In genomic region chr1:1325288-1326074, GRCh38 we compare ENCODE assay signal across 6 cellular contexts. TPM values are rescaled to one million over a fixed set of nuclear protein-coding genes. Genes with fewer than 3 reads are reported as not detected.
DNase-seq lines count a peak whose midpoint lies in the region; ATAC-seq and TF ChIP-seq lines count a peak whose summit lies in the region.

No MANE protein-coding gene starts in this region.

- WGBS in lower leg skin, 2 donors = 26 to 36% methylated on average over 11 to 12 of the region's 16 CpGs

- TF ChIP-seq CTCF in CD4-positive, alpha-beta T cell (IDR thresholded peaks at IDR 0.05) = no peak
- TF ChIP-seq CTCF in activated B cell treated with CpG ODN at 0.5 μM for 24 hours (IDR thresholded peaks at IDR 0.05) = no peak
- no peak for TF ChIP-seq CTCF in lower leg skin (IDR thresholded peaks at IDR 0.05)

- peaks cover 28% of the 10 kb centered on the region for H3K4me1 Mint-ChIP-seq in CD4-positive, alpha-beta T cell (ENCODE audit: low read depth)
- peaks cover 49% of the 10 kb centered on the region for H3K4me1 Mint-ChIP-seq in activated B cell treated with CpG ODN at 0.5 μM for 24 hours

- peak overlapping the region; percentile 74 for H3K27ac Mint-ChIP-seq in CD4-positive, alpha-beta T cell
- no peak overlapping the region for H3K27ac Mint-ChIP-seq in activated B cell treated with CpG ODN at 0.5 μM for 24 hours

- peaks cover 10% of the 10 kb centered on the region for H3K36me3 Mint-ChIP-seq in CD4-positive, alpha-beta T cell (ENCODE audit: low read depth)
- H3K36me3 Mint-ChIP-seq in activated B cell treated with CpG ODN at 0.5 μM for 24 hours (ENCODE audit: low read depth) = peaks cover 11% of the 10 kb centered on the region

- no peaks in the 10 kb centered on the region for H3K9me3 Mint-ChIP-seq in CD4-positive, alpha-beta T cell
- no peaks in the 10 kb centered on the region for H3K9me3 Mint-ChIP-seq in activated B cell treated with CpG ODN at 0.5 μM for 24 hours

- intact Hi-C loops in CD4-positive, alpha-beta T cell (cut with DNase I, micrococcal nuclease) = loop anchor here (1.0 to 2.0 kb wide), 2 partner anchors 22 to 23 kb away; partner anchors contain the start of gene DVL1 (in 1 of the 2)
- intact Hi-C loops in activated B cell treated with CpG ODN at 0.5 μM for 24 hours (cut with micrococcal nuclease) = no loop called here
- intact Hi-C loops in lower leg skin (cut with DNase I; ENCODE audit: low total_unique reads) = no loop called here

- H3K4me3 Mint-ChIP-seq in CD4-positive, alpha-beta T cell = peak overlapping the region; percentile 80
- peak overlapping the region; percentile 90 for H3K4me3 Mint-ChIP-seq in activated B cell treated with CpG ODN at 0.5 μM for 24 hours

- H3K27me3 ChIP-seq in CD4-positive, alpha-beta T cell (ENCODE audit: control insufficient read depth, insufficient read depth, low read length) = no peaks in the 10 kb centered on the region

- peak; percentile 5 for ATAC-seq in CD4-positive, alpha-beta T cell (ENCODE audit: poor library complexity)
- ATAC-seq in activated B cell treated with CpG ODN at 0.5 μM for 24 hours (ENCODE audit: low read depth) = no peak

- no peak for TF ChIP-seq POLR2A in lower leg skin (IDR thresholded peaks at IDR 0.05)

- no peaks in the 10 kb centered on the region for H3K9me3 ChIP-seq in CD4-positive, alpha-beta T cell (ENCODE audit: control insufficient read depth, low read length)

- no peaks in the 10 kb centered on the region for H3K27me3 Mint-ChIP-seq in CD4-positive, alpha-beta T cell
- no peaks in the 10 kb centered on the region for H3K27me3 Mint-ChIP-seq in activated B cell treated with CpG ODN at 0.5 μM for 24 hours

- CTCF ChIA-PET in CD4-positive, alpha-beta T cell (lab: Charles Lee) = no interaction called here
- CTCF ChIA-PET in activated B cell treated with CpG ODN at 0.5 μM for 24 hours (lab: Charles Lee) = no interaction called here

- H3K27ac ChIP-seq in CD4-positive, alpha-beta T cell (ENCODE audit: low read depth, low read length) = peak overlapping the region; percentile 70

- no peak for DNase-seq in CD4-positive, alpha-beta T cell
- DNase-seq in activated B cell treated with CpG ODN at 0.5 μM for 24 hours (no peak), lower leg skin (ENCODE audit: low spot score in 2 of 2) (no peak), NCI-H128 (lab: John Stamatoyannopoulos, UW; ENCODE audit: unreplicated experiment) (no peak), SKM-1 (lab: John Stamatoyannopoulos, UW; ENCODE audit: unreplicated experiment) (no peak), NCI-H774 (lab: John Stamatoyannopoulos, UW) (no peak)

- peak overlapping the region; percentile 61 for H3K4me3 ChIP-seq in lower leg skin (ENCODE audit: low read depth, poor library complexity, severe bottlenecking)

- POLR2A ChIA-PET in CD4-positive, alpha-beta T cell (lab: Charles Lee) = interaction anchor here (0.9 to 1.0 kb wide), 2 partner anchors 16 to 50 kb away, joined by 4 to 6 read pairs; partner anchors contain the start of gene AURKAIP1
- POLR2A ChIA-PET in activated B cell treated with CpG ODN at 0.5 μM for 24 hours (lab: Charles Lee) = interaction anchor here (0.8 to 1.2 kb wide), 2 partner anchors 16 to 22 kb away, joined by 3 read pairs; no protein-coding TSS in a partner anchor

RNA-seq across cellular contexts. Expression of gene CPTP, which starts 0.9 kb away (rescaled TPM):
- total RNA-seq in CD4-positive, alpha-beta T cell = 10 to 100 TPM; 11.6 to 12.9 TPM
- 13.8 and 15.3 TPM in 2 replicates for total RNA-seq in activated B cell treated with CpG ODN at 0.5 μM for 24 hours
- total RNA-seq in lower leg skin = 10 to 100 TPM; 51.0 to 62.9 (median 57.4) TPM

RNA-seq across cellular contexts. Expression of gene INTS11, which starts 1.0 kb away (rescaled TPM):
- total RNA-seq in CD4-positive, alpha-beta T cell = 100 to 1,000 TPM; 130 to 137 TPM
- 131 and 151 TPM in 2 replicates for total RNA-seq in activated B cell treated with CpG ODN at 0.5 μM for 24 hours
- total RNA-seq in lower leg skin = 100 to 1,000 TPM; 101 to 185 (median 105) TPM

RNA-seq across cellular contexts. Expression of gene TAS1R3, which starts 5.6 kb away (rescaled TPM):
- 1 to 10 TPM; 3.3 to 3.4 TPM for total RNA-seq in CD4-positive, alpha-beta T cell
- total RNA-seq in activated B cell treated with CpG ODN at 0.5 μM for 24 hours = 2.5 and 2.7 TPM in 2 replicates
- total RNA-seq in lower leg skin = 1 to 10 TPM in 2 of 4 donors, under 1 TPM in 2; 0.38 to 1.4 (median 0.79) TPM

RNA-seq across cellular contexts. Expression of gene PUSL1, which starts 17.1 kb away (rescaled TPM):
- 10 to 100 TPM; 18.1 to 19.2 TPM for total RNA-seq in CD4-positive, alpha-beta T cell
- total RNA-seq in activated B cell treated with CpG ODN at 0.5 μM for 24 hours (11.9 and 12.6 TPM in 2 replicates), lower leg skin (10 to 100 TPM; 42.3 to 62.1 (median 53.7) TPM)

RNA-seq across cellular contexts. Expression of gene ACAP3, which starts 17.8 kb away (rescaled TPM):
- total RNA-seq in CD4-positive, alpha-beta T cell = 10 to 100 TPM; 45.3 to 46.4 TPM
- 16.2 and 26.1 TPM in 2 replicates for total RNA-seq in activated B cell treated with CpG ODN at 0.5 μM for 24 hours
- total RNA-seq in lower leg skin = 100 to 1,000 TPM in 3 of 4 donors, 10 to 100 TPM in 1; 98.8 to 189 (median 115) TPM

Comparison
In these comparisons a context has a peak if more than half of its experiments do, and no peak if none do; other contexts are left out.
1. intact Hi-C loops: an anchor here in CD4-positive, alpha-beta T cell (1.0 to 2.0 kb wide); none called in activated B cell treated with CpG ODN at 0.5 μM for 24 hours and lower leg skin.